8 cellular contexts compared by ENCODE assay signal in genomic region chr1:202627036-202627435, GRCh38.
DNase-seq lines count a peak whose midpoint lies in the region; TF ChIP-seq lines count a peak whose summit lies in the region.
"Not testable (repeated sequence)": the region's sequence is repeated elsewhere in the genome, so short reads cannot be mapped to it uniquely, and the experiment has no call there.

No MANE protein-coding gene starts in this region.

- not testable (repeated sequence) for H3K36me3 ChIP-seq in BLaER1 treated with 17β-estradiol and CSF1 and Interleukin-3, amounts not matched to agents 10 nM and 100 nM; HEK293 (ENCODE audit: control insufficient read depth in 2 of 2, insufficient read depth in 1 of 2, low read length in 2 of 2); mesenchymal stem cell (ENCODE audit: control insufficient read depth in 1 of 2, insufficient read depth in 2 of 2, low read depth in 1 of 2, low read length in 2 of 2); spleen

- H3K4ac ChIP-seq in mesenchymal stem cell (ENCODE audit: low read depth in 1 of 2, low read length in 2 of 2) = not testable (repeated sequence)

- peak overlapping the region; percentile 40 to 95 (median 82) for H3K4me2 ChIP-seq in BLaER1 treated with 17β-estradiol and CSF1 and Interleukin-3, amounts not matched to agents 10 nM and 100 nM
- H3K4me2 ChIP-seq in mesenchymal stem cell (ENCODE audit: low read length, poor library complexity, severe bottlenecking) = not testable (repeated sequence)

- H3K14ac ChIP-seq in mesenchymal stem cell (ENCODE audit: low read length in 2 of 2) = not testable (repeated sequence)

- peak overlapping the region; percentile 20 for H4K8ac ChIP-seq in mesenchymal stem cell (ENCODE audit: low read length)

- not testable (repeated sequence) for H2BK5ac ChIP-seq in mesenchymal stem cell (ENCODE audit: low read depth, low read length, poor library complexity, severe bottlenecking)

- H4K20me1 ChIP-seq in BLaER1 treated with 17β-estradiol and CSF1 and Interleukin-3, amounts not matched to agents 10 nM and 100 nM = peaks cover 4 to 88% (median 25%) of the 10 kb centered on the region in 11 experiments; a peak in 14 of 22 replicates

- CTCF ChIA-PET in HEK293 (lab: Yijun Ruan, JAX) = interaction anchor here (1.3 to 1.5 kb wide), 2 partner anchors 11 to 127 kb away, joined by 3 to 7 read pairs; no protein-coding TSS in a partner anchor

- H4K91ac ChIP-seq in mesenchymal stem cell (ENCODE audit: low read length) = not testable (repeated sequence)

- H3K27ac ChIP-seq in BLaER1 treated with 17β-estradiol and CSF1 and Interleukin-3, amounts not matched to agents 10 nM and 100 nM; HEK293 (ENCODE audit: extremely low read depth, low read depth, low read length); mesenchymal stem cell (ENCODE audit: low read length, poor library complexity, severe bottlenecking); spleen: not testable (repeated sequence)

- not testable (repeated sequence) for H3K9me3 ChIP-seq in BLaER1 treated with 17β-estradiol and CSF1 and Interleukin-3, amounts not matched to agents 10 nM and 100 nM (replicated peaks in 1 of 11); HEK293 (ENCODE audit: control insufficient read depth, insufficient read depth, low read depth, low read length); mesenchymal stem cell (ENCODE audit: control insufficient read depth, low read length); spleen

- not testable (repeated sequence) for H2BK120ac ChIP-seq in mesenchymal stem cell (ENCODE audit: low read depth, low read length)

- DNase-seq in NCI-H187 (lab: John Stamatoyannopoulos, UW) (peak; percentile 46 to 70), NCI-H69 (lab: John Stamatoyannopoulos, UW) (peak; percentile 76), cardiac septum (ENCODE audit: low spot score) (peak; percentile 67), mesenchymal stem cell (peak; percentile 75), spleen (peak; percentile 79)
- peak; percentile 26 for DNase-seq in activated CD4-positive, CD25-positive, alpha-beta regulatory T cell treated with anti-CD3 and anti-CD28 coated beads, Interleukin-2, amount 50 U/mL, for 72 hours

- intact Hi-C loops in cardiac septum (cut with DNase I); spleen (cut with DNase I; ENCODE audit: low total_unique reads): not testable (repeated sequence)

- H3K9ac ChIP-seq in BLaER1 treated with 17β-estradiol and CSF1 and Interleukin-3, amounts not matched to agents 10 nM and 100 nM; mesenchymal stem cell (ENCODE audit: low read length): not testable (repeated sequence)

- not testable (repeated sequence) for H3K18ac ChIP-seq in mesenchymal stem cell (ENCODE audit: low read depth in 1 of 2, low read length in 2 of 2)

- not testable (repeated sequence) for H2AK5ac ChIP-seq in mesenchymal stem cell (ENCODE audit: low read length, severe bottlenecking)

- H2BK15ac ChIP-seq in mesenchymal stem cell (ENCODE audit: low read depth, poor library complexity, severe bottlenecking) = not testable (repeated sequence)

- H2BK12ac ChIP-seq in mesenchymal stem cell (ENCODE audit: low read length in 2 of 2) = peak overlapping the region in 1 of 2 experiments; percentile 31

- not testable (repeated sequence) for TF ChIP-seq POLR2A in spleen (IDR thresholded peaks at IDR 0.05)

- not testable (repeated sequence) for H2AFZ ChIP-seq in mesenchymal stem cell (ENCODE audit: low read depth, low read length)

- POLR2A ChIA-PET in HEK293 (lab: Yijun Ruan, JAX) = not testable (repeated sequence)

- WGBS in mesenchymal stem cell = 32% methylated on average over 7 of the region's 7 CpGs
- 46 to 64% (median 53%) methylated on average over 6 to 7 of the region's 7 CpGs for WGBS in spleen, 5 donors

- not testable (repeated sequence) for TF ChIP-seq CTCF in HEK293 (tag by site-specific recombination; IDR thresholded peaks at IDR 0.05); spleen (IDR thresholded peaks at IDR 0.05 in 8 of 11, conservative IDR thresholded peaks at IDR 0.05 in 3 of 11)

- peak overlapping the region in 1 of 10 experiments; percentile 19; a peak in 1 of 20 replicates for H3K4me3 ChIP-seq in BLaER1 treated with 17β-estradiol and CSF1 and Interleukin-3, amounts not matched to agents 10 nM and 100 nM
- not testable (repeated sequence) for H3K4me3 ChIP-seq in HEK293 (ENCODE audit: low read depth, low read length); mesenchymal stem cell (ENCODE audit: insufficient read depth in 1 of 2, low read depth in 1 of 2, low read length in 2 of 2); spleen

- peaks cover 50 to 98% (median 93%) of the 10 kb centered on the region in 10 experiments for H3K4me1 ChIP-seq in BLaER1 treated with 17β-estradiol and CSF1 and Interleukin-3, amounts not matched to agents 10 nM and 100 nM
- H3K4me1 ChIP-seq in HEK293 (ENCODE audit: control insufficient read depth, insufficient read depth, low read length) = not testable (repeated sequence)
- H3K4me1 ChIP-seq in mesenchymal stem cell (ENCODE audit: control insufficient read depth, insufficient read depth, low read depth, low read length) (peaks cover 25% of the 10 kb centered on the region), spleen (peaks cover 16 to 67% (median 49%) of the 10 kb centered on the region in 6 donors)

- H3K23ac ChIP-seq in mesenchymal stem cell (ENCODE audit: low read length in 2 of 2) = not testable (repeated sequence)

- not testable (repeated sequence) for H3K79me1 ChIP-seq in mesenchymal stem cell (replicated peaks; ENCODE audit: low read length, poor library complexity, severe bottlenecking)

- H3K27me3 ChIP-seq in BLaER1 treated with 17β-estradiol and CSF1 and Interleukin-3, amounts not matched to agents 10 nM and 100 nM = peaks cover 0 to 95% (median 5%) of the 10 kb centered on the region in 11 experiments; a peak in 12 of 22 replicates
- H3K27me3 ChIP-seq in mesenchymal stem cell (ENCODE audit: control insufficient read depth in 1 of 2, insufficient read depth in 1 of 2, low read length in 2 of 2) = peaks cover 18 to 58% of the 10 kb centered on the region in 2 experiments
- peaks cover 0 to 84% (median 1%) of the 10 kb centered on the region in 7 donors for H3K27me3 ChIP-seq in spleen (replicated peaks in 1 of 7)

TF ChIP-seq in HEK293, 187 proteins besides CTCF, POLR2A, EP300 and RAD21:
- TF ChIP-seq ZNF629 (tag by site-specific recombination; IDR thresholded peaks at IDR 0.05) = 0 out of 2 replicates have a peak, but pooled peaks have one; percentile 31
- TF ChIP-seq OSR2 (tag by site-specific recombination; IDR thresholded peaks at IDR 0.05) = peak; percentile 69
- peak; percentile 34; the same call in 1 of the 2 replicates for TF ChIP-seq GLIS1 (tag by site-specific recombination; IDR thresholded peaks at IDR 0.05)
- 0 out of 2 replicates have a peak, but pooled peaks have one; percentile 38 for TF ChIP-seq IKZF3 (tag by site-specific recombination; IDR thresholded peaks at IDR 0.05)
- peak; percentile 62 for TF ChIP-seq ZIC2 (tag by site-specific recombination; IDR thresholded peaks at IDR 0.05)
- 0 out of 2 replicates have a peak, but pooled peaks have one; percentile 40 for TF ChIP-seq ZNF18 (tag by site-specific recombination; IDR thresholded peaks at IDR 0.05)
- TF ChIP-seq PATZ1 (tag by site-specific recombination; IDR thresholded peaks at IDR 0.05) = peak; percentile 39; the same call in 1 of the 2 replicates

Comparison
In these comparisons a context has a peak if more than half of its experiments do, and no peak if none do; other contexts are left out.
1. DNase-seq: peak in every context shown above with its lines; median percentile 79 in spleen; 76 in NCI-H69; 75 in mesenchymal stem cell; 67 in cardiac septum; 58 in NCI-H187; 26 in activated CD4-positive, CD25-positive, alpha-beta regulatory T cell treated with anti-CD3 and anti-CD28 coated beads, Interleukin-2, amount 50 U/mL, for 72 hours.